Comparison of ENCODE assay signal across 3 cellular contexts in the genomic region with DNA sequence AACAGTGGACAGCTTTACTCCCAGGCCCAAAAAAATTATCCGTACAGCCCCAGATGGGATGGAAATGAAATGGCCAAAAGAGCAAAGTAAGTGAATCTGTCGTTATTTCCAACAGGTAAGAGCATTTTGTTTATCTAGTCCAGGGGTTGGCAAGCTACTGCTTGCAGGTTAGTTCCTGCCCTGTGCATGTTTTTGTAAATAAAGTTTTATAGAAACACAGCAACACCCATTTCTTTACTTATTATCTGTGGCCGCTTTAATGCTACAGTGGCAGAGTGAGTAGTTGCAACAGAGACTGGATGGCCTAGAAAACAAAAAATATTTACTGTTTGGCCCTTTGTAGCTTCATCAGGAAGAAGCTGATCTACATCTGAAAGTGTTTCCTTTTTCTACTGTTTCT.
TF ChIP-seq lines count a peak whose summit lies in the region.

No MANE protein-coding gene starts in this region.

TF ChIP-seq in GM23338, 12 proteins besides CTCF, POLR2A, EP300 and RAD21 (continues in another document):
- no peak for TF ChIP-seq ZNF331 (CRISPR knock-in tag; IDR thresholded peaks at IDR 0.05; ENCODE audit: low read depth)
- TF ChIP-seq NANOG (IDR thresholded peaks at IDR 0.05; ENCODE audit: borderline replicate concordance), result no peak
- TF ChIP-seq, protein P1, sequence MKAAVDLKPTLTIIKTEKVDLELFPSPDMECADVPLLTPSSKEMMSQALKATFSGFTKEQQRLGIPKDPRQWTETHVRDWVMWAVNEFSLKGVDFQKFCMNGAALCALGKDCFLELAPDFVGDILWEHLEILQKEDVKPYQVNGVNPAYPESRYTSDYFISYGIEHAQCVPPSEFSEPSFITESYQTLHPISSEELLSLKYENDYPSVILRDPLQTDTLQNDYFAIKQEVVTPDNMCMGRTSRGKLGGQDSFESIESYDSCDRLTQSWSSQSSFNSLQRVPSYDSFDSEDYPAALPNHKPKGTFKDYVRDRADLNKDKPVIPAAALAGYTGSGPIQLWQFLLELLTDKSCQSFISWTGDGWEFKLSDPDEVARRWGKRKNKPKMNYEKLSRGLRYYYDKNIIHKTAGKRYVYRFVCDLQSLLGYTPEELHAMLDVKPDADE (IDR thresholded peaks at IDR 0.05), result no peak
- no peak for TF ChIP-seq JUNB (IDR thresholded peaks at IDR 0.05; ENCODE audit: unreplicated experiment)
- TF ChIP-seq CREB1 (CRISPR knock-in tag; IDR thresholded peaks at IDR 0.05; ENCODE audit: low read depth), result no peak
- TF ChIP-seq POLR2AphosphoS5 (IDR thresholded peaks at IDR 0.05; ENCODE audit: low read depth), result no peak
- TF ChIP-seq, protein P2, sequence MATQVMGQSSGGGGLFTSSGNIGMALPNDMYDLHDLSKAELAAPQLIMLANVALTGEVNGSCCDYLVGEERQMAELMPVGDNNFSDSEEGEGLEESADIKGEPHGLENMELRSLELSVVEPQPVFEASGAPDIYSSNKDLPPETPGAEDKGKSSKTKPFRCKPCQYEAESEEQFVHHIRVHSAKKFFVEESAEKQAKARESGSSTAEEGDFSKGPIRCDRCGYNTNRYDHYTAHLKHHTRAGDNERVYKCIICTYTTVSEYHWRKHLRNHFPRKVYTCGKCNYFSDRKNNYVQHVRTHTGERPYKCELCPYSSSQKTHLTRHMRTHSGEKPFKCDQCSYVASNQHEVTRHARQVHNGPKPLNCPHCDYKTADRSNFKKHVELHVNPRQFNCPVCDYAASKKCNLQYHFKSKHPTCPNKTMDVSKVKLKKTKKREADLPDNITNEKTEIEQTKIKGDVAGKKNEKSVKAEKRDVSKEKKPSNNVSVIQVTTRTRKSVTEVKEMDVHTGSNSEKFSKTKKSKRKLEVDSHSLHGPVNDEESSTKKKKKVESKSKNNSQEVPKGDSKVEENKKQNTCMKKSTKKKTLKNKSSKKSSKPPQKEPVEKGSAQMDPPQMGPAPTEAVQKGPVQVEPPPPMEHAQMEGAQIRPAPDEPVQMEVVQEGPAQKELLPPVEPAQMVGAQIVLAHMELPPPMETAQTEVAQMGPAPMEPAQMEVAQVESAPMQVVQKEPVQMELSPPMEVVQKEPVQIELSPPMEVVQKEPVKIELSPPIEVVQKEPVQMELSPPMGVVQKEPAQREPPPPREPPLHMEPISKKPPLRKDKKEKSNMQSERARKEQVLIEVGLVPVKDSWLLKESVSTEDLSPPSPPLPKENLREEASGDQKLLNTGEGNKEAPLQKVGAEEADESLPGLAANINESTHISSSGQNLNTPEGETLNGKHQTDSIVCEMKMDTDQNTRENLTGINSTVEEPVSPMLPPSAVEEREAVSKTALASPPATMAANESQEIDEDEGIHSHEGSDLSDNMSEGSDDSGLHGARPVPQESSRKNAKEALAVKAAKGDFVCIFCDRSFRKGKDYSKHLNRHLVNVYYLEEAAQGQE (IDR thresholded peaks at IDR 0.05; ENCODE audit: unreplicated experiment), result no peak
- no peak for TF ChIP-seq EZH2 (IDR thresholded peaks at IDR 0.05; ENCODE audit: low read depth, unreplicated experiment)
- no peak for TF ChIP-seq ZNF114 (CRISPR knock-in tag; IDR thresholded peaks at IDR 0.05)

TF ChIP-seq in IMR-90, 13 proteins besides CTCF, POLR2A, EP300 and RAD21:
- TF ChIP-seq, protein P3, sequence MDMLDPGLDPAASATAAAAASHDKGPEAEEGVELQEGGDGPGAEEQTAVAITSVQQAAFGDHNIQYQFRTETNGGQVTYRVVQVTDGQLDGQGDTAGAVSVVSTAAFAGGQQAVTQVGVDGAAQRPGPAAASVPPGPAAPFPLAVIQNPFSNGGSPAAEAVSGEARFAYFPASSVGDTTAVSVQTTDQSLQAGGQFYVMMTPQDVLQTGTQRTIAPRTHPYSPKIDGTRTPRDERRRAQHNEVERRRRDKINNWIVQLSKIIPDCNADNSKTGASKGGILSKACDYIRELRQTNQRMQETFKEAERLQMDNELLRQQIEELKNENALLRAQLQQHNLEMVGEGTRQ (IDR thresholded peaks at IDR 0.05; ENCODE audit: low read depth, low read length), result no peak
- TF ChIP-seq BHLHE40 (IDR thresholded peaks at IDR 0.05; ENCODE audit: low read depth, low read length) (no peak), RCOR1 (IDR thresholded peaks at IDR 0.05; ENCODE audit: insufficient replicate concordance, low read length) (no peak), NFE2L2 (IDR thresholded peaks at IDR 0.05; ENCODE audit: low read depth, low read length) (no peak), SMC3 (IDR thresholded peaks at IDR 0.05; ENCODE audit: low read depth, low read length) (no peak), CEBPB (IDR thresholded peaks at IDR 0.05; ENCODE audit: low read depth, low read length) (no peak), RFX5 (IDR thresholded peaks at IDR 0.05; ENCODE audit: low read depth, low read length) (no peak), MXI1 (IDR thresholded peaks at IDR 0.05; ENCODE audit: borderline replicate concordance, low read depth, low read length) (no peak), MAFK (IDR thresholded peaks at IDR 0.05; ENCODE audit: low read depth, low read length) (no peak), FOS (IDR thresholded peaks at IDR 0.05; ENCODE audit: low read depth, low read length) (no peak), MAZ (IDR thresholded peaks at IDR 0.05; ENCODE audit: borderline replicate concordance, low read depth, low read length) (no peak), CHD1 (IDR thresholded peaks at IDR 0.05; ENCODE audit: low read depth, low read length) (no peak)
- TF ChIP-seq, protein P4, sequence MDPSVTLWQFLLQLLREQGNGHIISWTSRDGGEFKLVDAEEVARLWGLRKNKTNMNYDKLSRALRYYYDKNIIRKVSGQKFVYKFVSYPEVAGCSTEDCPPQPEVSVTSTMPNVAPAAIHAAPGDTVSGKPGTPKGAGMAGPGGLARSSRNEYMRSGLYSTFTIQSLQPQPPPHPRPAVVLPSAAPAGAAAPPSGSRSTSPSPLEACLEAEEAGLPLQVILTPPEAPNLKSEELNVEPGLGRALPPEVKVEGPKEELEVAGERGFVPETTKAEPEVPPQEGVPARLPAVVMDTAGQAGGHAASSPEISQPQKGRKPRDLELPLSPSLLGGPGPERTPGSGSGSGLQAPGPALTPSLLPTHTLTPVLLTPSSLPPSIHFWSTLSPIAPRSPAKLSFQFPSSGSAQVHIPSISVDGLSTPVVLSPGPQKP (IDR thresholded peaks at IDR 0.05; ENCODE audit: borderline replicate concordance, low read depth, low read length), result no peak

TF ChIP-seq in H1, 55 proteins besides CTCF, POLR2A, EP300 and RAD21:
- TF ChIP-seq BACH1 (IDR thresholded peaks at IDR 0.05; ENCODE audit: low read length), result no peak
- TF ChIP-seq, protein P5, sequence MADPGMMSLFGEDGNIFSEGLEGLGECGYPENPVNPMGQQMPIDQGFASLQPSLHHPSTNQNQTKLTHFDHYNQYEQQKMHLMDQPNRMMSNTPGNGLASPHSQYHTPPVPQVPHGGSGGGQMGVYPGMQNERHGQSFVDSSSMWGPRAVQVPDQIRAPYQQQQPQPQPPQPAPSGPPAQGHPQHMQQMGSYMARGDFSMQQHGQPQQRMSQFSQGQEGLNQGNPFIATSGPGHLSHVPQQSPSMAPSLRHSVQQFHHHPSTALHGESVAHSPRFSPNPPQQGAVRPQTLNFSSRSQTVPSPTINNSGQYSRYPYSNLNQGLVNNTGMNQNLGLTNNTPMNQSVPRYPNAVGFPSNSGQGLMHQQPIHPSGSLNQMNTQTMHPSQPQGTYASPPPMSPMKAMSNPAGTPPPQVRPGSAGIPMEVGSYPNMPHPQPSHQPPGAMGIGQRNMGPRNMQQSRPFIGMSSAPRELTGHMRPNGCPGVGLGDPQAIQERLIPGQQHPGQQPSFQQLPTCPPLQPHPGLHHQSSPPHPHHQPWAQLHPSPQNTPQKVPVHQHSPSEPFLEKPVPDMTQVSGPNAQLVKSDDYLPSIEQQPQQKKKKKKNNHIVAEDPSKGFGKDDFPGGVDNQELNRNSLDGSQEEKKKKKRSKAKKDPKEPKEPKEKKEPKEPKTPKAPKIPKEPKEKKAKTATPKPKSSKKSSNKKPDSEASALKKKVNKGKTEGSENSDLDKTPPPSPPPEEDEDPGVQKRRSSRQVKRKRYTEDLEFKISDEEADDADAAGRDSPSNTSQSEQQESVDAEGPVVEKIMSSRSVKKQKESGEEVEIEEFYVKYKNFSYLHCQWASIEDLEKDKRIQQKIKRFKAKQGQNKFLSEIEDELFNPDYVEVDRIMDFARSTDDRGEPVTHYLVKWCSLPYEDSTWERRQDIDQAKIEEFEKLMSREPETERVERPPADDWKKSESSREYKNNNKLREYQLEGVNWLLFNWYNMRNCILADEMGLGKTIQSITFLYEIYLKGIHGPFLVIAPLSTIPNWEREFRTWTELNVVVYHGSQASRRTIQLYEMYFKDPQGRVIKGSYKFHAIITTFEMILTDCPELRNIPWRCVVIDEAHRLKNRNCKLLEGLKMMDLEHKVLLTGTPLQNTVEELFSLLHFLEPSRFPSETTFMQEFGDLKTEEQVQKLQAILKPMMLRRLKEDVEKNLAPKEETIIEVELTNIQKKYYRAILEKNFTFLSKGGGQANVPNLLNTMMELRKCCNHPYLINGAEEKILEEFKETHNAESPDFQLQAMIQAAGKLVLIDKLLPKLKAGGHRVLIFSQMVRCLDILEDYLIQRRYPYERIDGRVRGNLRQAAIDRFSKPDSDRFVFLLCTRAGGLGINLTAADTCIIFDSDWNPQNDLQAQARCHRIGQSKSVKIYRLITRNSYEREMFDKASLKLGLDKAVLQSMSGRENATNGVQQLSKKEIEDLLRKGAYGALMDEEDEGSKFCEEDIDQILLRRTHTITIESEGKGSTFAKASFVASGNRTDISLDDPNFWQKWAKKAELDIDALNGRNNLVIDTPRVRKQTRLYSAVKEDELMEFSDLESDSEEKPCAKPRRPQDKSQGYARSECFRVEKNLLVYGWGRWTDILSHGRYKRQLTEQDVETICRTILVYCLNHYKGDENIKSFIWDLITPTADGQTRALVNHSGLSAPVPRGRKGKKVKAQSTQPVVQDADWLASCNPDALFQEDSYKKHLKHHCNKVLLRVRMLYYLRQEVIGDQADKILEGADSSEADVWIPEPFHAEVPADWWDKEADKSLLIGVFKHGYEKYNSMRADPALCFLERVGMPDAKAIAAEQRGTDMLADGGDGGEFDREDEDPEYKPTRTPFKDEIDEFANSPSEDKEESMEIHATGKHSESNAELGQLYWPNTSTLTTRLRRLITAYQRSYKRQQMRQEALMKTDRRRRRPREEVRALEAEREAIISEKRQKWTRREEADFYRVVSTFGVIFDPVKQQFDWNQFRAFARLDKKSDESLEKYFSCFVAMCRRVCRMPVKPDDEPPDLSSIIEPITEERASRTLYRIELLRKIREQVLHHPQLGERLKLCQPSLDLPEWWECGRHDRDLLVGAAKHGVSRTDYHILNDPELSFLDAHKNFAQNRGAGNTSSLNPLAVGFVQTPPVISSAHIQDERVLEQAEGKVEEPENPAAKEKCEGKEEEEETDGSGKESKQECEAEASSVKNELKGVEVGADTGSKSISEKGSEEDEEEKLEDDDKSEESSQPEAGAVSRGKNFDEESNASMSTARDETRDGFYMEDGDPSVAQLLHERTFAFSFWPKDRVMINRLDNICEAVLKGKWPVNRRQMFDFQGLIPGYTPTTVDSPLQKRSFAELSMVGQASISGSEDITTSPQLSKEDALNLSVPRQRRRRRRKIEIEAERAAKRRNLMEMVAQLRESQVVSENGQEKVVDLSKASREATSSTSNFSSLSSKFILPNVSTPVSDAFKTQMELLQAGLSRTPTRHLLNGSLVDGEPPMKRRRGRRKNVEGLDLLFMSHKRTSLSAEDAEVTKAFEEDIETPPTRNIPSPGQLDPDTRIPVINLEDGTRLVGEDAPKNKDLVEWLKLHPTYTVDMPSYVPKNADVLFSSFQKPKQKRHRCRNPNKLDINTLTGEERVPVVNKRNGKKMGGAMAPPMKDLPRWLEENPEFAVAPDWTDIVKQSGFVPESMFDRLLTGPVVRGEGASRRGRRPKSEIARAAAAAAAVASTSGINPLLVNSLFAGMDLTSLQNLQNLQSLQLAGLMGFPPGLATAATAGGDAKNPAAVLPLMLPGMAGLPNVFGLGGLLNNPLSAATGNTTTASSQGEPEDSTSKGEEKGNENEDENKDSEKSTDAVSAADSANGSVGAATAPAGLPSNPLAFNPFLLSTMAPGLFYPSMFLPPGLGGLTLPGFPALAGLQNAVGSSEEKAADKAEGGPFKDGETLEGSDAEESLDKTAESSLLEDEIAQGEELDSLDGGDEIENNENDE (IDR thresholded peaks at IDR 0.05; ENCODE audit: insufficient replicate concordance, low read length), result no peak
- TF ChIP-seq RBBP5 (IDR thresholded peaks at IDR 0.05; ENCODE audit: borderline replicate concordance, low read depth, low read length), result no peak
- TF ChIP-seq PHF8 (conservative IDR thresholded peaks at IDR 0.05; ENCODE audit: low read depth, low read length), result no peak
- no peak for TF ChIP-seq ZNF274 (IDR thresholded peaks at IDR 0.05; ENCODE audit: borderline replicate concordance, extremely low read depth, low read length)
- no peak for TF ChIP-seq SUZ12 (IDR thresholded peaks at IDR 0.05; ENCODE audit: low read length)
- no peak for TF ChIP-seq CTBP2 (IDR thresholded peaks at IDR 0.05; ENCODE audit: borderline replicate concordance, insufficient read depth, insufficient read length, low read length)
- TF ChIP-seq TEAD4 (IDR thresholded peaks at IDR 0.05; ENCODE audit: low read depth, low read length), result no peak
